ENCODE assay signal across 26 cellular contexts in the genomic region with DNA sequence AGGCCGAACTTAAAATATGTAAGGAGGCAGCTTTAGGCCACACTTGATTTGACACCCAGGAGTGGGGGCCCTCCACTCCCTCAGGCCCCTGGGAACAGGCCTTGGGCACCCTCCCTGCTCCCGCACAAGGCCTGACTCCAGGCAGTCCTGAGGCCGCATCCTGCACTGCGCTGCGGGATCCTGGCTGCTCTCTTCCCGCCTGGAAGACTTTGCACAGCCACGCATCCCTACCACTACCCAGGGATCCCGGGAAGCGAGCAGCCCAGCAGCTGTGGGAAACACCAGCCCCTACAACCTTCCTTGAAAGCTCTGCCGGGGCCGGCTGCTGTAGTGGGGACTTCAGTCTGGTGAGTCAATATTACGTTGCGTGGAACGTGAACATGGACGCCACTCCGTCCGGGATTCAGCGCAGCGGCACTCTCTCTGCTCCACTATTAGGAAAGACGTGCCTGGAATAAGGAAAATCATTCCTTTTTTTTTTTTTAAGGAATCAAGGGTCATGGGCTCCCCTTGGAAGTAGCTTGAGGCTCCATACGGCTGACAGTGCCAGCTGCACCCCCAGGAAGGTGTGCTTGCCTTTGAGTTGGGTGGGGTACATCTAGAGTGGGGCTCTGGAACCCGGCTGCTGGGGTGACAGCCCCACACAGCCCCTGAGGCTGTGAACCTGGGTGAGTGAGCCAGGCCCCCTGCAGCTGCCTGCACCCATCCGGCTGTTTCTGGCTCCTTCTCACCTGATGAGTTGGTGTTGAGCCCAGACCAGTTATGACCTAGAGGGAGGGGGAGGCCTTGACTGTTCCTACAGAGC.
DNase-seq lines count a peak whose midpoint lies in the region; ATAC-seq, FAIRE-seq and TF ChIP-seq lines count a peak whose summit lies in the region.
"Had no signal": no experiment of that assay in that cellular context is flagged by ENCODE, and none has a peak within 500 bp of the region (broad histone marks: within the 10 kb centered on the region; RNA-seq: fewer than 3 reads in every experiment).

No MANE protein-coding gene starts in this region.

- no peak overlapping the region for H3K4me3 Mint-ChIP-seq in activated T-helper 1 cell treated with anti-CD3 and anti-CD28 coated beads, Interleukin-12 subunit alpha, Interleukin-12 subunit beta, Interleukin-2, Interleukin-4 antibody, amounts not matched to agents 30 ng/mL and 10 ng/mL and 1 ng/mL, durations not matched to agents 14 hours and 24 hours and 36 hours

- H3K27ac Mint-ChIP-seq in activated T-helper 1 cell treated with anti-CD3 and anti-CD28 coated beads, Interleukin-12 subunit alpha, Interleukin-12 subunit beta, Interleukin-2, Interleukin-4 antibody, amounts not matched to agents 30 ng/mL and 10 ng/mL and 1 ng/mL, durations not matched to agents 14 hours and 24 hours and 36 hours = no peak overlapping the region

- TF ChIP-seq CTCF in right atrium auricular region (IDR thresholded peaks at IDR 0.05) (no peak), K562 (IDR thresholded peaks at IDR 0.05 in 2 of 3, conservative IDR thresholded peaks at IDR 0.05 in 1 of 3; ENCODE audit: insufficient read depth in 2 of 3, low read depth in 1 of 3, low read length in 3 of 3) (no peak), upper lobe of right lung (IDR thresholded peaks at IDR 0.05) (no peak)

- H3K4me3 ChIP-seq in right atrium auricular region = no peak overlapping the region
- no peak overlapping the region for H3K4me3 ChIP-seq in K562
- no peak overlapping the region for H3K4me3 ChIP-seq in upper lobe of right lung

- BruUV-seq in K562 (replicated peaks; lab: Mats Ljungman, UMichigan) = no TSS peak

- no peaks in the 10 kb centered on the region for H3K9me1 ChIP-seq in K562 (ENCODE audit: control insufficient read depth, insufficient read depth, low read length)

- no peak for TF ChIP-seq RAD21 in K562 (CRISPR knock-in tag; conservative IDR thresholded peaks at IDR 0.05 in 1 of 2, IDR thresholded peaks at IDR 0.05 in 1 of 2)

- H3K4me1 ChIP-seq in right atrium auricular region (no peaks in the 10 kb centered on the region), K562 (replicated peaks in 1 of 2; ENCODE audit: control insufficient read depth in 2 of 2, insufficient read depth in 2 of 2, low read length in 2 of 2) (peaks cover 0 to 7% of the 10 kb centered on the region in 2 experiments; a peak in 2 of 5 replicates), upper lobe of right lung (no peaks in the 10 kb centered on the region)

- H3K36me3 ChIP-seq in right atrium auricular region = no peaks in the 10 kb centered on the region
- no peaks in the 10 kb centered on the region for H3K36me3 ChIP-seq in K562 (ENCODE audit: control insufficient read depth, insufficient read depth, low read length)
- H3K36me3 ChIP-seq in upper lobe of right lung = no peaks in the 10 kb centered on the region

- TF ChIP-seq POLR2A in K562 (conservative IDR thresholded peaks at IDR 0.05) = no peak

- no peaks in the 10 kb centered on the region for H4K20me1 ChIP-seq in K562 (replicated peaks; ENCODE audit: control insufficient read depth, insufficient read depth, low read length)

- CTCF ChIA-PET in K562 (lab: Yijun Ruan, JAX; ENCODE audit: low intra/inter-chr PET ratio) = no interaction called here

- no peaks in the 10 kb centered on the region for H3K4me1 Mint-ChIP-seq in activated T-helper 1 cell treated with anti-CD3 and anti-CD28 coated beads, Interleukin-12 subunit alpha, Interleukin-12 subunit beta, Interleukin-2, Interleukin-4 antibody, amounts not matched to agents 30 ng/mL and 10 ng/mL and 1 ng/mL, durations not matched to agents 14 hours and 24 hours and 36 hours (ENCODE audit: low read depth)

- no peaks in the 10 kb centered on the region for H3K36me3 Mint-ChIP-seq in activated T-helper 1 cell treated with anti-CD3 and anti-CD28 coated beads, Interleukin-12 subunit alpha, Interleukin-12 subunit beta, Interleukin-2, Interleukin-4 antibody, amounts not matched to agents 30 ng/mL and 10 ng/mL and 1 ng/mL, durations not matched to agents 14 hours and 24 hours and 36 hours (ENCODE audit: low read depth)

- no peak overlapping the region for H3K4me2 ChIP-seq in K562 (ENCODE audit: insufficient read depth, low read length)

- no peak for ATAC-seq in left ventricle myocardium superior
- peak; percentile 39 for ATAC-seq in K562
- ATAC-seq in upper lobe of right lung = peak; percentile 24
- ATAC-seq: SK-N-SH treated with all-trans-retinoic acid at 6 μM for 48 hours had no signal

- DNase-seq in right atrium auricular region (ENCODE audit: low spot score) (peak; percentile 32), left ventricle myocardium superior (no peak), K562 (ENCODE audit: extremely low read depth in 1 of 4, low spot score in 3 of 4) (no peak), mesenteric fat pad (ENCODE audit: low spot score) (peak; percentile 87), upper lobe of right lung (no peak), RPMI8226 (no peak), medulla oblongata (ENCODE audit: extremely low spot score) (no peak)
- no peak for DNase-seq in activated T-helper 1 cell treated with anti-CD3 and anti-CD28 coated beads, Interleukin-12 subunit alpha, Interleukin-12 subunit beta, Interleukin-2, Interleukin-4 antibody, amounts not matched to agents 30 ng/mL and 10 ng/mL and 1 ng/mL, durations not matched to agents 14 hours and 24 hours and 36 hours (ENCODE audit: low spot score)
- DNase-seq: DMS53, EL, GF-D8, KBM-7, NCI-H1105 treated with DMSO at 0.1 percent for 48 hours, NCI-H2081, NCI-H2171, NCI-H345, NCI-H524, NCI-H774, OCI-M1, SHP77 treated with DMSO at 0.1 percent for 48 hours had no signal

- H3K9me3 ChIP-seq in right atrium auricular region = no peaks in the 10 kb centered on the region
- no peaks in the 10 kb centered on the region for H3K9me3 ChIP-seq in K562 (replicated peaks; ENCODE audit: control insufficient read depth, insufficient read depth, low read depth, low read length)
- no peaks in the 10 kb centered on the region for H3K9me3 ChIP-seq in upper lobe of right lung

- H3K9me3 Mint-ChIP-seq in activated T-helper 1 cell treated with anti-CD3 and anti-CD28 coated beads, Interleukin-12 subunit alpha, Interleukin-12 subunit beta, Interleukin-2, Interleukin-4 antibody, amounts not matched to agents 30 ng/mL and 10 ng/mL and 1 ng/mL, durations not matched to agents 14 hours and 24 hours and 36 hours = no peaks in the 10 kb centered on the region

- intact Hi-C loops in left ventricle myocardium superior (cut with micrococcal nuclease) (no loop called here), K562 (cut with micrococcal nuclease) (no loop called here), upper lobe of right lung (cut with DNase I) (no loop called here)
- intact Hi-C loops in activated T-helper 1 cell treated with anti-CD3 and anti-CD28 coated beads, Interleukin-12 subunit alpha, Interleukin-12 subunit beta, Interleukin-2, Interleukin-4 antibody, amounts not matched to agents 30 ng/mL and 10 ng/mL and 1 ng/mL, durations not matched to agents 14 hours and 24 hours and 36 hours (cut with micrococcal nuclease) = no loop called here

- no peaks in the 10 kb centered on the region for H3K27me3 ChIP-seq in right atrium auricular region
- peaks cover 14 to 42% of the 10 kb centered on the region in 2 experiments; a peak in 3 of 5 replicates for H3K27me3 ChIP-seq in K562 (ENCODE audit: control insufficient read depth in 2 of 2, insufficient read depth in 2 of 2, low read length in 2 of 2)
- H3K27me3 ChIP-seq in upper lobe of right lung = no peaks in the 10 kb centered on the region

- no peak for FAIRE-seq in K562 (lab: Jason Lieb, UNC)
- FAIRE-seq: A204.1, D721Med, GM19239, RCC 7860 had no signal

- H3K27ac ChIP-seq in right atrium auricular region (no peak overlapping the region), K562 (ENCODE audit: extremely low read depth, low read depth, low read length) (no peak overlapping the region), upper lobe of right lung (no peak overlapping the region)
- H3K27ac ChIP-seq: C4-2B had no signal

- no peaks in the 10 kb centered on the region for H3K79me2 ChIP-seq in K562 (ENCODE audit: control insufficient read depth, insufficient read depth, low read length)

- in situ Hi-C loops in K562 (cut with MboI) = no loop called here

- H3K9ac ChIP-seq in K562 (ENCODE audit: insufficient read depth in 1 of 2, low read depth in 2 of 2, low read length in 2 of 2) = no peak overlapping the region

- TF ChIP-seq EP300 in K562 (IDR thresholded peaks at IDR 0.05; ENCODE audit: low read length) = no peak

- H2AFZ ChIP-seq in K562 (ENCODE audit: low read depth, low read length) = peak overlapping the region; percentile 24; the same call in 1 of the 2 replicates

- WGBS in K562 (ENCODE audit: insufficient coverage, low coverage, missing lambda C conversion rate) = 24% methylated on average over 23 of the region's 23 CpGs

- no peaks in the 10 kb centered on the region for H3K27me3 Mint-ChIP-seq in activated T-helper 1 cell treated with anti-CD3 and anti-CD28 coated beads, Interleukin-12 subunit alpha, Interleukin-12 subunit beta, Interleukin-2, Interleukin-4 antibody, amounts not matched to agents 30 ng/mL and 10 ng/mL and 1 ng/mL, durations not matched to agents 14 hours and 24 hours and 36 hours (ENCODE audit: insufficient read depth)

- POLR2A ChIA-PET in K562 (lab: Yijun Ruan, JAX) = interaction anchor here (0.6 to 1.6 kb wide), 2 partner anchors 10 to 22 kb away, joined by 3 to 5 read pairs; no protein-coding TSS in a partner anchor

TF ChIP-seq in K562, 482 proteins besides CTCF, POLR2A, EP300 and RAD21:
- TF ChIP-seq EGR1 (conservative IDR thresholded peaks at IDR 0.05) (no peak), ZNF174 (CRISPR knock-in tag; IDR thresholded peaks at IDR 0.05) (no peak), SMAD3 (CRISPR knock-in tag; conservative IDR thresholded peaks at IDR 0.05) (no peak), GTF2F1 (IDR thresholded peaks at IDR 0.05; ENCODE audit: low read depth, low read length) (no peak), TEAD4 (IDR thresholded peaks at IDR 0.05; ENCODE audit: low read length) (no peak), TEAD4 (CRISPR knock-in tag; IDR thresholded peaks at IDR 0.05; ENCODE audit: borderline replicate concordance) (no peak), ADNP (tag; IDR thresholded peaks at IDR 0.05) (no peak), ZNF3 (CRISPR knock-in tag; IDR thresholded peaks at IDR 0.05) (no peak)
TF ChIP-seq in K562: peak in this region for 0.

Comparison
In these comparisons a context has a peak if more than half of its experiments do, and no peak if none do; other contexts are left out.
1. DNase-seq: peak in right atrium auricular region (single experiment) and mesenteric fat pad (single experiment); none in left ventricle myocardium superior (single experiment), K562 (0 of 4), upper lobe of right lung (single experiment), RPMI8226 (single experiment), activated T-helper 1 cell treated with anti-CD3 and anti-CD28 coated beads, Interleukin-12 subunit alpha, Interleukin-12 subunit beta, Interleukin-2, Interleukin-4 antibody, amounts not matched to agents 30 ng/mL and 10 ng/mL and 1 ng/mL, durations not matched to agents 14 hours and 24 hours and 36 hours (single experiment) and medulla oblongata (single experiment).